32 cellular contexts compared by ENCODE assay signal in the genomic region with DNA sequence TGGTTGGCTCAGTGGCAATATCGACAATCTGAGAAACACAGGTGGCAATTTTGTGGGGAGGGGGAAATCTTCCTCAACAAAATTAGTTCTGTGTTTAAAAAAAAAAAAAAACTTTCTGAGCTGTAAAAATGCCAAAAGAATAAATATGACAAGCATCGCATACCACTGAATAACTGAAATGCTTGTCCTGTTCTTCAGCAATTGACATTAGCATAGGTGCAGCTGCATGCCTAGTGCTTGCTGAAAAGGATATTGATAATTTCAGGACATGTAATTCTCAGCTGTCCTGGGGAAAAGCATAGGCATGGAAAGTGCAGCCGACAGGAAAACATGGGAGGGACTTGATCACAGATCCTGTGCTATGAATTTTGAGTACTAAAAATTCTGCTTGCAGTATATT.
"Had no signal": no experiment of that assay in that cellular context is flagged by ENCODE, and none has a peak within 500 bp of the region (broad histone marks: within the 10 kb centered on the region; RNA-seq: fewer than 3 reads in every experiment).

No MANE protein-coding gene starts in this region.

- DNase-seq: activated B cell treated with CpG ODN at 0.5 μM for 24 hours; activated CD4-positive, alpha-beta memory T cell treated with anti-CD3 and anti-CD28 coated beads for 36 hours; activated CD4-positive, alpha-beta T cell treated with anti-CD3 and anti-CD28 coated beads for 36 hours; activated CD4-positive, alpha-beta T cell treated with anti-CD3 and anti-CD28 coated beads, Interleukin-2, amount 10 ng/mL, durations not matched to agents 24 days and 14 days; activated CD8-positive, alpha-beta memory T cell treated with anti-CD3 and anti-CD28 coated beads, Interleukin-2, amount 10 ng/mL, durations not matched to agents 7 days and 5 days; activated CD8-positive, alpha-beta memory T cell treated with anti-CD3 and anti-CD28 coated beads, Interleukin-2, amount 50 U/mL, for 4 hours; activated CD8-positive, alpha-beta T cell treated with anti-CD3 and anti-CD28 coated beads, Interleukin-2, amount 10 ng/mL, durations not matched to agents 7 days and 5 days; activated effector memory CD4-positive, alpha-beta T cell treated with anti-CD3 and anti-CD28 coated beads, Interleukin-2, amount 50 U/mL, for 16 hours; activated naive CD4-positive, alpha-beta T cell treated with anti-CD3 and anti-CD28 coated beads for 36 hours; activated naive CD8-positive, alpha-beta T cell treated with anti-CD3 and anti-CD28 coated beads for 36 hours; activated naive CD8-positive, alpha-beta T cell treated with anti-CD3 and anti-CD28 coated beads, Interleukin-2, amount 50 U/mL, for 24 hours; activated T-cell treated with anti-CD3 and anti-CD28 coated beads, Interleukin-2, amount 50 U/mL, for 1 hour; activated T-cell treated with anti-CD3 and anti-CD28 coated beads, Interleukin-2, amount 50 U/mL, for 48 hours; adrenal gland; amygdala; aorta; body of pancreas; caudate nucleus; colonic mucosa; effector CD8-positive, alpha-beta T cell; esophagus squamous epithelium; foreskin melanocyte; heart right ventricle; T1000; WERI-Rb-1 had no signal

- H3K4me1 Mint-ChIP-seq: activated B cell treated with CpG ODN at 0.5 μM for 24 hours; activated CD8-positive, alpha-beta memory T cell treated with anti-CD3 and anti-CD28 coated beads, Interleukin-2, amount 10 ng/mL, durations not matched to agents 7 days and 5 days; activated naive CD8-positive, alpha-beta T cell treated with anti-CD3 and anti-CD28 coated beads, Interleukin-2, amount 50 U/mL, for 24 hours had no signal

- H3K4me1 ChIP-seq: body of pancreas, colonic mucosa had no signal

- H3K4me3 Mint-ChIP-seq: activated B cell treated with CpG ODN at 0.5 μM for 24 hours; activated CD4-positive, alpha-beta memory T cell treated with anti-CD3 and anti-CD28 coated beads for 36 hours; activated CD4-positive, alpha-beta T cell treated with anti-CD3 and anti-CD28 coated beads for 36 hours; activated CD4-positive, alpha-beta T cell treated with anti-CD3 and anti-CD28 coated beads, Interleukin-2, amount 10 ng/mL, durations not matched to agents 24 days and 14 days; activated CD8-positive, alpha-beta memory T cell treated with anti-CD3 and anti-CD28 coated beads, Interleukin-2, amount 10 ng/mL, durations not matched to agents 7 days and 5 days; activated CD8-positive, alpha-beta T cell treated with anti-CD3 and anti-CD28 coated beads, Interleukin-2, amount 10 ng/mL, durations not matched to agents 7 days and 5 days; activated naive CD4-positive, alpha-beta T cell treated with anti-CD3 and anti-CD28 coated beads for 36 hours; activated naive CD4-positive, alpha-beta T cell treated with anti-CD3 and anti-CD28 coated beads, Interleukin-2, amount 50 U/mL, for 24 hours; activated naive CD8-positive, alpha-beta T cell treated with anti-CD3 and anti-CD28 coated beads for 36 hours; activated naive CD8-positive, alpha-beta T cell treated with anti-CD3 and anti-CD28 coated beads, Interleukin-2, amount 50 U/mL, for 24 hours; activated T-helper 1 cell treated with anti-CD3 and anti-CD28 coated beads, Interleukin-12 subunit alpha, Interleukin-12 subunit beta, Interleukin-2, Interleukin-4 antibody, amounts not matched to agents 30 ng/mL and 10 ng/mL and 1 ng/mL, durations not matched to agents 14 hours and 24 hours and 36 hours; T-helper 1 cell treated with Interleukin-12 subunit alpha and Interleukin-12 subunit beta and Interleukin-4 antibody, amounts not matched to agents 30 μg/mL and 1 μg/mL, for 36 hours had no signal

- H3K27ac Mint-ChIP-seq: activated B cell treated with CpG ODN at 0.5 μM for 24 hours; activated CD4-positive, alpha-beta memory T cell treated with anti-CD3 and anti-CD28 coated beads for 36 hours; activated CD4-positive, alpha-beta T cell treated with anti-CD3 and anti-CD28 coated beads for 36 hours; activated CD4-positive, alpha-beta T cell treated with anti-CD3 and anti-CD28 coated beads, Interleukin-2, amount 10 ng/mL, durations not matched to agents 24 days and 14 days; activated CD8-positive, alpha-beta memory T cell treated with anti-CD3 and anti-CD28 coated beads, Interleukin-2, amount 10 ng/mL, durations not matched to agents 7 days and 5 days; activated CD8-positive, alpha-beta T cell treated with anti-CD3 and anti-CD28 coated beads, Interleukin-2, amount 10 ng/mL, durations not matched to agents 7 days and 5 days; activated naive CD4-positive, alpha-beta T cell treated with anti-CD3 and anti-CD28 coated beads for 36 hours; activated naive CD4-positive, alpha-beta T cell treated with anti-CD3 and anti-CD28 coated beads, Interleukin-2, amount 50 U/mL, for 24 hours; activated naive CD8-positive, alpha-beta T cell treated with anti-CD3 and anti-CD28 coated beads for 36 hours; activated naive CD8-positive, alpha-beta T cell treated with anti-CD3 and anti-CD28 coated beads, Interleukin-2, amount 50 U/mL, for 24 hours; activated T-helper 1 cell treated with anti-CD3 and anti-CD28 coated beads, Interleukin-12 subunit alpha, Interleukin-12 subunit beta, Interleukin-2, Interleukin-4 antibody, amounts not matched to agents 30 ng/mL and 10 ng/mL and 1 ng/mL, durations not matched to agents 14 hours and 24 hours and 36 hours; activated T-helper 2 cell treated with anti-CD3 and anti-CD28 coated beads, Interferon-gamma antibody, Interleukin-2, Interleukin-4, amounts not matched to agents 10 μg/mL and 5 μg/mL and 100 μg/mL, durations not matched to agents 14 hours and 24 hours and 36 hours; T-helper 1 cell treated with Interleukin-12 subunit alpha and Interleukin-12 subunit beta and Interleukin-4 antibody, amounts not matched to agents 30 μg/mL and 1 μg/mL, for 36 hours had no signal

- H3K9me3 ChIP-seq: adrenal gland, body of pancreas, colonic mucosa, esophagus squamous epithelium, gastroesophageal sphincter had no signal

- H3K27ac ChIP-seq: adrenal gland, body of pancreas, colonic mucosa, epithelial cell of prostate, esophagus squamous epithelium, gastroesophageal sphincter, heart right ventricle, WERI-Rb-1 had no signal

- H3K36me3 Mint-ChIP-seq: activated CD4-positive, alpha-beta memory T cell treated with anti-CD3 and anti-CD28 coated beads for 36 hours; activated CD8-positive, alpha-beta memory T cell treated with anti-CD3 and anti-CD28 coated beads, Interleukin-2, amount 10 ng/mL, durations not matched to agents 7 days and 5 days; activated naive CD4-positive, alpha-beta T cell treated with anti-CD3 and anti-CD28 coated beads, Interleukin-2, amount 50 U/mL, for 24 hours had no signal

- H3K27me3 ChIP-seq: adrenal gland, body of pancreas, colonic mucosa, esophagus squamous epithelium, gastroesophageal sphincter had no signal

- ATAC-seq: activated CD4-positive, alpha-beta T cell treated with anti-CD3 and anti-CD28 coated beads for 36 hours; activated CD4-positive, CD25-positive, alpha-beta regulatory T cell treated with anti-CD3 and anti-CD28 coated beads, Interleukin-2, amount 50 U/mL, for 24 hours; activated CD8-positive, alpha-beta memory T cell treated with anti-CD3 and anti-CD28 coated beads, Interleukin-2, amount 10 ng/mL, durations not matched to agents 7 days and 5 days; activated CD8-positive, alpha-beta T cell treated with anti-CD3 and anti-CD28 coated beads, Interleukin-2, amount 10 ng/mL, durations not matched to agents 7 days and 5 days; activated naive CD8-positive, alpha-beta T cell treated with anti-CD3 and anti-CD28 coated beads, Interleukin-2, amount 50 U/mL, for 24 hours; body of pancreas; gastroesophageal sphincter; heart right ventricle had no signal

- H3K4me3 ChIP-seq: adrenal gland, body of pancreas, colonic mucosa, esophagus squamous epithelium, gastroesophageal sphincter, heart right ventricle had no signal

- H3K36me3 ChIP-seq: adrenal gland, colonic mucosa, heart right ventricle had no signal
